In genomic region chr5:158492850-158493249, GRCh38 we compare ENCODE assay signal across 1 cellular context.
TF ChIP-seq lines count a peak whose summit lies in the region.

No MANE protein-coding gene starts in this region.

TF ChIP-seq in GM23338, 12 proteins besides CTCF, POLR2A, EP300 and RAD21 (continued from another document):
- TF ChIP-seq ZNF462 (CRISPR knock-in tag; IDR thresholded peaks at IDR 0.05), result no peak
- TF ChIP-seq NANOG (IDR thresholded peaks at IDR 0.05; ENCODE audit: borderline replicate concordance), result no peak
- TF ChIP-seq ETS1 (IDR thresholded peaks at IDR 0.05), result no peak
- no peak for TF ChIP-seq ZNF331 (CRISPR knock-in tag; IDR thresholded peaks at IDR 0.05; ENCODE audit: low read depth)
